ENCODE assay signal across 1 cellular context in genomic region chr2:70047406-70048033, GRCh38.
TF ChIP-seq lines count a peak whose summit lies in the region.

No MANE protein-coding gene starts in this region.

TF ChIP-seq in K562, 482 proteins besides CTCF, POLR2A, EP300 and RAD21:
- TF ChIP-seq, protein P1, sequence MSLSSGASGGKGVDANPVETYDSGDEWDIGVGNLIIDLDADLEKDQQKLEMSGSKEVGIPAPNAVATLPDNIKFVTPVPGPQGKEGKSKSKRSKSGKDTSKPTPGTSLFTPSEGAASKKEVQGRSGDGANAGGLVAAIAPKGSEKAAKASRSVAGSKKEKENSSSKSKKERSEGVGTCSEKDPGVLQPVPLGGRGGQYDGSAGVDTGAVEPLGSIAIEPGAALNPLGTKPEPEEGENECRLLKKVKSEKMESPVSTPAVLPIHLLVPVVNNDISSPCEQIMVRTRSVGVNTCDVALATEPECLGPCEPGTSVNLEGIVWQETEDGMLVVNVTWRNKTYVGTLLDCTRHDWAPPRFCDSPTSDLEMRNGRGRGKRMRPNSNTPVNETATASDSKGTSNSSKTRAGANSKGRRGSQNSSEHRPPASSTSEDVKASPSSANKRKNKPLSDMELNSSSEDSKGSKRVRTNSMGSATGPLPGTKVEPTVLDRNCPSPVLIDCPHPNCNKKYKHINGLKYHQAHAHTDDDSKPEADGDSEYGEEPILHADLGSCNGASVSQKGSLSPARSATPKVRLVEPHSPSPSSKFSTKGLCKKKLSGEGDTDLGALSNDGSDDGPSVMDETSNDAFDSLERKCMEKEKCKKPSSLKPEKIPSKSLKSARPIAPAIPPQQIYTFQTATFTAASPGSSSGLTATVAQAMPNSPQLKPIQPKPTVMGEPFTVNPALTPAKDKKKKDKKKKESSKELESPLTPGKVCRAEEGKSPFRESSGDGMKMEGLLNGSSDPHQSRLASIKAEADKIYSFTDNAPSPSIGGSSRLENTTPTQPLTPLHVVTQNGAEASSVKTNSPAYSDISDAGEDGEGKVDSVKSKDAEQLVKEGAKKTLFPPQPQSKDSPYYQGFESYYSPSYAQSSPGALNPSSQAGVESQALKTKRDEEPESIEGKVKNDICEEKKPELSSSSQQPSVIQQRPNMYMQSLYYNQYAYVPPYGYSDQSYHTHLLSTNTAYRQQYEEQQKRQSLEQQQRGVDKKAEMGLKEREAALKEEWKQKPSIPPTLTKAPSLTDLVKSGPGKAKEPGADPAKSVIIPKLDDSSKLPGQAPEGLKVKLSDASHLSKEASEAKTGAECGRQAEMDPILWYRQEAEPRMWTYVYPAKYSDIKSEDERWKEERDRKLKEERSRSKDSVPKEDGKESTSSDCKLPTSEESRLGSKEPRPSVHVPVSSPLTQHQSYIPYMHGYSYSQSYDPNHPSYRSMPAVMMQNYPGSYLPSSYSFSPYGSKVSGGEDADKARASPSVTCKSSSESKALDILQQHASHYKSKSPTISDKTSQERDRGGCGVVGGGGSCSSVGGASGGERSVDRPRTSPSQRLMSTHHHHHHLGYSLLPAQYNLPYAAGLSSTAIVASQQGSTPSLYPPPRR (CRISPR knock-in tag; IDR thresholded peaks at IDR 0.05; ENCODE audit: borderline replicate concordance): no peak
- TF ChIP-seq PHF8 (IDR thresholded peaks at IDR 0.05; ENCODE audit: borderline replicate concordance, low read length) (no peak), MBD2 (IDR thresholded peaks at IDR 0.05; ENCODE audit: borderline replicate concordance, low read depth) (no peak), ELF4 (CRISPR knock-in tag; IDR thresholded peaks at IDR 0.05) (no peak), POLR3A (IDR thresholded peaks at IDR 0.05; ENCODE audit: borderline replicate concordance, extremely low read depth, insufficient read depth, insufficient read length) (no peak), FOSL1 (tag; conservative IDR thresholded peaks at IDR 0.05) (0 out of 2 replicates have a peak, but pooled peaks have one; percentile 21), TAL1 (IDR thresholded peaks at IDR 0.05) (no peak), SMARCA4 (IDR thresholded peaks at IDR 0.05) (peak; percentile 23; the same call in 1 of the 2 replicates), ADNP (tag; IDR thresholded peaks at IDR 0.05) (no peak), PTTG1 (tag; IDR thresholded peaks at IDR 0.05; ENCODE audit: low read depth) (no peak), FOXO4 (CRISPR knock-in tag; IDR thresholded peaks at IDR 0.05) (no peak), ASH1L (IDR thresholded peaks at IDR 0.05; ENCODE audit: borderline replicate concordance, low read depth, partially characterized antibody) (no peak), CUX1 (CRISPR knock-in tag; IDR thresholded peaks at IDR 0.05) (no peak), ZNF217 (CRISPR knock-in tag; IDR thresholded peaks at IDR 0.05) (no peak), TSC22D4 (tag; IDR thresholded peaks at IDR 0.05) (no peak), PRPF4 (IDR thresholded peaks at IDR 0.05; ENCODE audit: insufficient read depth, low read depth, low read length, poor library complexity, severe bottlenecking) (no peak), ARID1B (IDR thresholded peaks at IDR 0.05) (peak; percentile 35; the same call in 1 of the 2 replicates), SP1 (CRISPR knock-in tag; IDR thresholded peaks at IDR 0.05) (no peak), SMARCE1 (IDR thresholded peaks at IDR 0.05) (0 out of 2 replicates have a peak, but pooled peaks have one; percentile 29), GATAD2B (IDR thresholded peaks at IDR 0.05; ENCODE audit: borderline replicate concordance) (no peak), ZNF740 (CRISPR knock-in tag; IDR thresholded peaks at IDR 0.05) (no peak), ZNF740 (tag; IDR thresholded peaks at IDR 0.05) (no peak)
- TF ChIP-seq, protein P2, sequence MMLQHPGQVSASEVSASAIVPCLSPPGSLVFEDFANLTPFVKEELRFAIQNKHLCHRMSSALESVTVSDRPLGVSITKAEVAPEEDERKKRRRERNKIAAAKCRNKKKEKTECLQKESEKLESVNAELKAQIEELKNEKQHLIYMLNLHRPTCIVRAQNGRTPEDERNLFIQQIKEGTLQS (IDR thresholded peaks at IDR 0.05): peak; percentile 79
- TF ChIP-seq, protein P2 (CRISPR knock-in tag; conservative IDR thresholded peaks at IDR 0.05): no peak
- TF ChIP-seq, protein P3, sequence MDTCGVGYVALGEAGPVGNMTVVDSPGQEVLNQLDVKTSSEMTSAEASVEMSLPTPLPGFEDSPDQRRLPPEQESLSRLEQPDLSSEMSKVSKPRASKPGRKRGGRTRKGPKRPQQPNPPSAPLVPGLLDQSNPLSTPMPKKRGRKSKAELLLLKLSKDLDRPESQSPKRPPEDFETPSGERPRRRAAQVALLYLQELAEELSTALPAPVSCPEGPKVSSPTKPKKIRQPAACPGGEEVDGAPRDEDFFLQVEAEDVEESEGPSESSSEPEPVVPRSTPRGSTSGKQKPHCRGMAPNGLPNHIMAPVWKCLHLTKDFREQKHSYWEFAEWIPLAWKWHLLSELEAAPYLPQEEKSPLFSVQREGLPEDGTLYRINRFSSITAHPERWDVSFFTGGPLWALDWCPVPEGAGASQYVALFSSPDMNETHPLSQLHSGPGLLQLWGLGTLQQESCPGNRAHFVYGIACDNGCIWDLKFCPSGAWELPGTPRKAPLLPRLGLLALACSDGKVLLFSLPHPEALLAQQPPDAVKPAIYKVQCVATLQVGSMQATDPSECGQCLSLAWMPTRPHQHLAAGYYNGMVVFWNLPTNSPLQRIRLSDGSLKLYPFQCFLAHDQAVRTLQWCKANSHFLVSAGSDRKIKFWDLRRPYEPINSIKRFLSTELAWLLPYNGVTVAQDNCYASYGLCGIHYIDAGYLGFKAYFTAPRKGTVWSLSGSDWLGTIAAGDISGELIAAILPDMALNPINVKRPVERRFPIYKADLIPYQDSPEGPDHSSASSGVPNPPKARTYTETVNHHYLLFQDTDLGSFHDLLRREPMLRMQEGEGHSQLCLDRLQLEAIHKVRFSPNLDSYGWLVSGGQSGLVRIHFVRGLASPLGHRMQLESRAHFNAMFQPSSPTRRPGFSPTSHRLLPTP (IDR thresholded peaks at IDR 0.05; ENCODE audit: borderline replicate concordance, extremely low read depth, insufficient read length): no peak
